Comparison of ENCODE assay signal across 1 cellular context in genomic region chr10:3820255-3820654, GRCh38.
TF ChIP-seq lines count a peak whose summit lies in the region.

No MANE protein-coding gene starts in this region.

TF ChIP-seq in IMR-90, 13 proteins besides CTCF, POLR2A, EP300 and RAD21:
- TF ChIP-seq FOS (IDR thresholded peaks at IDR 0.05; ENCODE audit: low read depth, low read length) = no peak
- TF ChIP-seq MXI1 (IDR thresholded peaks at IDR 0.05; ENCODE audit: borderline replicate concordance, low read depth, low read length) = no peak
- TF ChIP-seq RCOR1 (IDR thresholded peaks at IDR 0.05; ENCODE audit: insufficient replicate concordance, low read length) = no peak
- TF ChIP-seq MAZ (IDR thresholded peaks at IDR 0.05; ENCODE audit: borderline replicate concordance, low read depth, low read length) = no peak
